26 cellular contexts compared by ENCODE assay signal in genomic region chr12:30090258-30090657, GRCh38.
"Had no signal": no experiment of that assay in that cellular context is flagged by ENCODE, and none has a peak within 500 bp of the region (broad histone marks: within the 10 kb centered on the region; RNA-seq: fewer than 3 reads in every experiment).

No MANE protein-coding gene starts in this region.

- H3K4me3 ChIP-seq: coronary artery, dorsolateral prefrontal cortex, esophagus squamous epithelium, gastrocnemius medialis, hepatocyte, lower lobe of right lung, mucosa of descending colon had no signal

- H3K9me3 ChIP-seq: esophagus squamous epithelium, gastrocnemius medialis, lower lobe of right lung, mucosa of descending colon had no signal

- ATAC-seq: esophagus mucosa, gastrocnemius medialis, left colon, left lobe of liver, left ventricle myocardium superior, lower lobe of right lung, mucosa of descending colon had no signal

- H3K36me3 ChIP-seq: esophagus squamous epithelium, gastrocnemius medialis, lower lobe of right lung had no signal

- H3K4me1 ChIP-seq: esophagus squamous epithelium, gastrocnemius medialis, lower lobe of right lung had no signal

- H3K27ac ChIP-seq: coronary artery, dorsolateral prefrontal cortex, epithelial cell of prostate, esophagus squamous epithelium, gastrocnemius medialis, hepatocyte, lower lobe of right lung had no signal

- H3K27me3 ChIP-seq: esophagus squamous epithelium, gastrocnemius medialis, hepatocyte had no signal

- DNase-seq: dermis blood vessel endothelial cell; dorsolateral prefrontal cortex; effector CD4-positive, alpha-beta T cell; effector memory CD4-positive, alpha-beta T cell; erythroblast; esophagus squamous epithelium; foreskin melanocyte; gastrocnemius medialis; glutamatergic neuron; head of caudate nucleus; hypothalamus; immature natural killer cell; islet precursor cell; kidney; kidney glomerular epithelial cell; left colon; left ventricle myocardium superior; lower lobe of right lung; mesenchymal stem cell; mucosa of descending colon; naive B cell had no signal
